17 cellular contexts compared by ENCODE assay signal in the genomic region with DNA sequence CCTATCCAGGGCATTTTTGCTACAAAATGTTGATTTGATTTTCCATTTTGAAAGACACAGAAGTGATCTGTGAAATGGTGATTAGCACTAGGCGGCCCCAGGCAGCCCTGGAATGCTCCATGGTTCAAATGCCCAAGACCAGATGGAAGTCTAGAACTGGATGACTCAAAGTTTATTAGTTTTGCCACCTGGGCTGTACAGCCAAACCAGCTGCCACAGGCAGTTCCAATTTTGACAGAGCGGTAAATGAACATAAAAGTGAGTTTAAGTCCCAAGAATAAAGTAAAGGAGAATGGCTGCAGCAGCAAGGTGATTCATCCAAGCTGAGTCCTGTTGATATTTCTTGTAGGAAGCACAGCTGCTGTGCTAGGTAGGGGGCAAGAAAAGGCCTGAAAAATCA.
"Had no signal": no experiment of that assay in that cellular context is flagged by ENCODE, and none has a peak within 500 bp of the region (broad histone marks: within the 10 kb centered on the region; RNA-seq: fewer than 3 reads in every experiment).

No MANE protein-coding gene starts in this region.

- H3K27ac ChIP-seq: body of pancreas, hepatocyte, lower lobe of right lung, psoas muscle, upper lobe of left lung had no signal

- H3K79me2 ChIP-seq: hepatocyte had no signal

- H3K4me2 ChIP-seq: hepatocyte had no signal

- H2AFZ ChIP-seq: hepatocyte had no signal

- H3K4me3 ChIP-seq: body of pancreas, hepatocyte, lower lobe of right lung, psoas muscle, upper lobe of left lung had no signal

- H3K4me1 ChIP-seq: body of pancreas, lower lobe of right lung, psoas muscle, upper lobe of left lung had no signal

- H3K36me3 ChIP-seq: lower lobe of right lung, upper lobe of left lung had no signal

- H3K27me3 ChIP-seq: body of pancreas, hepatocyte, upper lobe of left lung had no signal

- DNase-seq: activated CD4-positive, alpha-beta T cell treated with anti-CD3 and anti-CD28 coated beads for 48 hours; activated CD8-positive, alpha-beta memory T cell treated with anti-CD3 and anti-CD28 coated beads for 24 hours; activated naive CD4-positive, alpha-beta T cell treated with anti-CD3 and anti-CD28 coated beads, Interleukin-2, amount 10 ng/mL, durations not matched to agents 7 days and 5 days; body of pancreas; central memory CD4-positive, alpha-beta T cell; cortex of kidney; effector memory CD4-positive, alpha-beta T cell; left cardiac atrium; lower lobe of right lung; natural killer cell; nucleus accumbens; psoas muscle; stimulated activated CD4-positive, alpha-beta T cell treated with anti-CD3 and anti-CD28 coated beads, Interleukin-12 subunit alpha, Interleukin-12 subunit beta, amount 100 ng/mL, for 4 hours; stimulated activated naive CD4-positive, alpha-beta T cell; T-helper 1 cell; upper lobe of left lung had no signal

- H3K9me3 ChIP-seq: body of pancreas, lower lobe of right lung, psoas muscle, upper lobe of left lung had no signal
